In the genomic region with DNA sequence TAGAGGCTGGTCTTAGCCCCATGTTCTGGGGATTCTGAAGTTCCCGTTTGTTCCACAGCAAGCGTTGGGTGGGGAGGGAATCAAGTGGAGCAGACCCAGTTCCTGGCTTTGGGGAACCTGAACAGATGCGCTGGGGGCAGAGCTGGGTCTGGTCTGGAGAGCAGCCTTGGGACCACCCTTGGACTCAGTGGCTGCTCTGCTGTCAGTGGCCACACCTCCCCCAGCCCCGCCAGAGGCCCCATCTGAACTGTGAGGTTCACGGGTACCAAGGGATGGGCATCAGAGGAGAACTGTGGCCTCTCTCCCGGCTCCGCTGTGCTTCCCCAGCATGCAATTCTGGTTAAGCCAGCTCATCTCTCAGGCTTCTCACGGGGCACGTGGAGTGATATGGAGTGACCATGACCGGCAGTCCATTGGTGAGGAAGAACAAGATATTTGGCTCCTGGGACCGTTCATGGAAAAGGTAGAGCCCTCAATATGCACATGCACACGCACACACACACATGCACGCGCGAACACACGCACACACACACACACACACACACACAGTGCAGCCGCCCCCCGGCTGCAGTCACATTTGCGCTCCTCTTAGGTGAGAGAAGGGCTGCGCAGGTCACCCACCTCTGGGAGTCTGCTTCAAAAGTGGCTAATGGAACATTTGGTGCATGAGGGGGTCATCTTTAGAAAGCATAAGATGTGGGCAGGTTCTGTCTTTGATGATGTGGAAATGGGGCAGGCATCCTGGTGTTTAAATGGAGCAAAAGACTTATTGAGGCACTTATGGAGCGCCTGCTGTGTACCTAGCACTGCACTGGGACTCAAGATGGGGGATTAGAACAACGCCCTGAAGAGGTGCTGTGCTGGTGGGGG, we compare ENCODE assay signal across 12 cellular contexts.
"Had no signal": no experiment of that assay in that cellular context is flagged by ENCODE, and none has a peak within 500 bp of the region (broad histone marks: within the 10 kb centered on the region; RNA-seq: fewer than 3 reads in every experiment).

No MANE protein-coding gene starts in this region.

- H3K4me3 Mint-ChIP-seq: immature natural killer cell; natural killer cell; stimulated activated naive CD8-positive, alpha-beta T cell treated with anti-CD3 and anti-CD28 coated beads, Interleukin-15, amount 100 ng/mL, for 72 hours had no signal

- DNase-seq: activated CD4-positive, alpha-beta T cell treated with anti-CD3 and anti-CD28 coated beads, Interleukin-2, amount 50 U/mL, for 4 hours; activated T-cell treated with anti-CD3 and anti-CD28 coated beads for 4 hours; glutamatergic neuron; immature natural killer cell; natural killer cell; stimulated activated CD4-positive, alpha-beta T cell treated with anti-CD3 and anti-CD28 coated beads, Interleukin-15, amount 100 ng/mL, for 24 hours; stimulated activated CD4-positive, alpha-beta T cell treated with anti-CD3 and anti-CD28 coated beads, Interleukin-4, amount 100 ng/mL, for 24 hours; stimulated activated naive CD8-positive, alpha-beta T cell treated with anti-CD3 and anti-CD28 coated beads, Interleukin-15, amount 100 ng/mL, for 72 hours had no signal

- H3K4me1 Mint-ChIP-seq: stimulated activated naive CD8-positive, alpha-beta T cell treated with anti-CD3 and anti-CD28 coated beads, Interleukin-15, amount 100 ng/mL, for 72 hours had no signal

- FAIRE-seq: endometrium, urothelium cell line had no signal

- ATAC-seq: activated naive CD4-positive, alpha-beta T cell treated with anti-CD3 and anti-CD28 coated beads, Interleukin-2, amount 50 U/mL, for 72 hours; esophagus mucosa; natural killer cell; stimulated activated naive CD8-positive, alpha-beta T cell treated with anti-CD3 and anti-CD28 coated beads, Interleukin-15, amount 100 ng/mL, for 72 hours had no signal

- H3K27ac Mint-ChIP-seq: activated naive CD4-positive, alpha-beta T cell treated with anti-CD3 and anti-CD28 coated beads, Interleukin-2, amount 50 U/mL, for 72 hours; immature natural killer cell; natural killer cell; stimulated activated naive CD8-positive, alpha-beta T cell treated with anti-CD3 and anti-CD28 coated beads, Interleukin-15, amount 100 ng/mL, for 72 hours had no signal

- H3K9me3 Mint-ChIP-seq: activated naive CD4-positive, alpha-beta T cell treated with anti-CD3 and anti-CD28 coated beads, Interleukin-2, amount 50 U/mL, for 72 hours; immature natural killer cell; stimulated activated naive CD8-positive, alpha-beta T cell treated with anti-CD3 and anti-CD28 coated beads, Interleukin-15, amount 100 ng/mL, for 72 hours had no signal

- H3K36me3 Mint-ChIP-seq: activated naive CD4-positive, alpha-beta T cell treated with anti-CD3 and anti-CD28 coated beads, Interleukin-2, amount 50 U/mL, for 72 hours; immature natural killer cell; natural killer cell had no signal
